ENCODE assay signal across 19 cellular contexts in genomic region chr13:77391475-77391874, GRCh38.
"Had no signal": no experiment of that assay in that cellular context is flagged by ENCODE, and none has a peak within 500 bp of the region (broad histone marks: within the 10 kb centered on the region; RNA-seq: fewer than 3 reads in every experiment).

No MANE protein-coding gene starts in this region.

- H3K9me3 ChIP-seq: lower lobe of right lung, right atrium auricular region, sigmoid colon, thyroid gland, upper lobe of left lung, uterus had no signal

- H3K36me3 ChIP-seq: left ventricle myocardium inferior, lower lobe of right lung, right atrium auricular region, sigmoid colon, stomach, thyroid gland, upper lobe of left lung, uterus had no signal

- ATAC-seq: left cardiac atrium, lower lobe of right lung, natural killer cell had no signal

- DNase-seq: effector memory CD4-positive, alpha-beta T cell; foreskin melanocyte; head of caudate nucleus; kidney; left cardiac atrium; left ventricle myocardium inferior; lower lobe of right lung; natural killer cell; sigmoid colon; small intestine; stimulated activated CD4-positive, alpha-beta T cell treated with anti-CD3 and anti-CD28 coated beads, Interleukin-12 subunit alpha, Interleukin-12 subunit beta, amount 100 ng/mL, for 4 hours; stimulated activated naive CD4-positive, alpha-beta T cell; stomach; thyroid gland; upper lobe of left lung; uterus had no signal

- H3K27ac ChIP-seq: epithelial cell of prostate, hepatocyte, left ventricle myocardium inferior, lower lobe of right lung, right atrium auricular region, sigmoid colon, stomach, thyroid gland, upper lobe of left lung had no signal

- H3K27me3 ChIP-seq: hepatocyte, right atrium auricular region, sigmoid colon, stomach, thyroid gland, upper lobe of left lung, uterus had no signal

- H3K4me3 ChIP-seq: hepatocyte, left ventricle myocardium inferior, lower lobe of right lung, right atrium auricular region, sigmoid colon, stomach, thyroid gland, upper lobe of left lung, uterus had no signal

- H3K4me2 ChIP-seq: hepatocyte had no signal

- H3K79me2 ChIP-seq: hepatocyte had no signal

- H3K4me1 ChIP-seq: left ventricle myocardium inferior, lower lobe of right lung, sigmoid colon, thyroid gland, upper lobe of left lung, uterus had no signal

- H2AFZ ChIP-seq: hepatocyte had no signal
